14 cellular contexts compared by ENCODE assay signal in the genomic region with DNA sequence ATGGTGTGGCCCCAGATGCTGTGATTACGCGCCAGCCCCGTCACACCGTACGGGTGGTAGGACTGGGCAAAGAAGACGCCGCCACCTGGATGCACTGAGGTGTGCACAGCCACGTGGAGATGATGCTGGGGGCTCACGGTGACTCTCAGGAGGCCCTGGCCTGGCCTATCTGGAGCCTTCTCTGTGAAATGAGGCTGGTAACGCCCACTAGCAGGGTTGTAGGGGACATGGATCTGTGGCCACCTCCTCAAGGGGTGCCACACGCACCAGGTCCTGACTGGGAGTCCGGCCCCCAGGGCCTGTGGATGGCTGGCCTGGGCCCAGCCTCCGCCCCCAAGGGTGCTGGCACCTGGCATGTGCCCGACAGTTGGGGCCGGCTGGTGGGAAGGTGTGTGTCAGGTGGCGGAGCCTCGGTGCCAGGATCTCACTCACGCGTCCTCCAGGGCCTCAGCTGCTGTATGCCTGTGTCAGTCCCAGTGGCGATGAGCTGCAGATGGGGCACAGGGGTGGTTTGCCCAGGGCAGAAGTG. TPM values are rescaled to one million over a fixed set of nuclear protein-coding genes. Genes with fewer than 3 reads are reported as not detected.
A peak's percentile ranks its signal among the peaks of the same experiment; 100 is the strongest.
DNase-seq lines count a peak whose midpoint lies in the region; ATAC-seq and TF ChIP-seq lines count a peak whose summit lies in the region.
"Had no signal": no experiment of that assay in that cellular context is flagged by ENCODE, and none has a peak within 500 bp of the region (broad histone marks: within the 10 kb centered on the region; RNA-seq: fewer than 3 reads in every experiment).

No MANE protein-coding gene starts in this region.

- CTCF ChIA-PET in MCF 10A (lab: Yijun Ruan, JAX): no interaction called here

- WGBS in gastroesophageal sphincter (ENCODE audit: low coverage in 1 of 2), 2 donors: 80% methylated on average over 1 of the region's 20 CpGs; no CpG with 5 or more reads in 1 of the 2 donors

- H3K36me3 Mint-ChIP-seq in MCF 10A (ENCODE audit: insufficient read depth, unreplicated experiment): peaks cover 23% of the 10 kb centered on the region
- H3K36me3 Mint-ChIP-seq: mesothelial cell of epicardium had no signal

- no peak for TF ChIP-seq EP300 in gastroesophageal sphincter (IDR thresholded peaks at IDR 0.05)

- no peak for TF ChIP-seq CTCF in breast epithelium (IDR thresholded peaks at IDR 0.05)
- no peak for TF ChIP-seq CTCF in MCF 10A (IDR thresholded peaks at IDR 0.05; ENCODE audit: unreplicated experiment)
- TF ChIP-seq CTCF in upper lobe of right lung (IDR thresholded peaks at IDR 0.05): no peak
- no peak for TF ChIP-seq CTCF in gastroesophageal sphincter (IDR thresholded peaks at IDR 0.05)

- TF ChIP-seq POLR2A in breast epithelium (IDR thresholded peaks at IDR 0.05): no peak
- no peak for TF ChIP-seq POLR2A in gastroesophageal sphincter (IDR thresholded peaks at IDR 0.05)

- H3K9me3 Mint-ChIP-seq in MCF 10A (ENCODE audit: unreplicated experiment): no peaks in the 10 kb centered on the region
- H3K9me3 Mint-ChIP-seq: mesothelial cell of epicardium had no signal

- H3K9me3 ChIP-seq in breast epithelium: no peaks in the 10 kb centered on the region
- no peaks in the 10 kb centered on the region for H3K9me3 ChIP-seq in upper lobe of right lung
- H3K9me3 ChIP-seq in gastroesophageal sphincter: no peaks in the 10 kb centered on the region

- ATAC-seq in esophagus mucosa (peak; percentile 12), upper lobe of right lung (no peak), gastroesophageal sphincter (no peak), HG03460 (IDR thresholded peaks at IDR 0.05; ENCODE audit: unreplicated experiment) (no peak)
- ATAC-seq: Right ventricle myocardium inferior had no signal

- no TSS peak for BruUV-seq in MCF 10A (replicated peaks; lab: Mats Ljungman, UMichigan)

- intact Hi-C loops in breast epithelium (cut with DNase I; ENCODE audit: low total_unique reads): no loop called here
- intact Hi-C loops in MCF 10A (cut with micrococcal nuclease): no loop called here
- intact Hi-C loops in upper lobe of right lung (cut with DNase I): no loop called here

- no peak overlapping the region for H3K4me3 ChIP-seq in breast epithelium
- H3K4me3 ChIP-seq in upper lobe of right lung: no peak overlapping the region
- no peak overlapping the region for H3K4me3 ChIP-seq in gastroesophageal sphincter

- no peak for DNase-seq in breast epithelium (ENCODE audit: low spot score in 2 of 2)
- DNase-seq in MCF 10A (ENCODE audit: unreplicated experiment): no peak
- DNase-seq in NCI-H2107 treated with DMSO at 0.1 percent for 48 hours (lab: John Stamatoyannopoulos, UW; ENCODE audit: unreplicated experiment): peak; percentile 49
- DNase-seq in upper lobe of right lung: no peak
- DNase-seq in kidney glomerular epithelial cell (lab: John Stamatoyannopoulos, UW): no peak
- DNase-seq: activated T-cell treated with anti-CD3 and anti-CD28 coated beads, Interleukin-2, amount 50 U/mL, for 1 hour; NCI-H1930; stimulated activated CD4-positive, alpha-beta T cell treated with anti-CD3 and anti-CD28 coated beads, Interleukin-4, amount 100 ng/mL, for 4 hours; WERI-Rb-1 had no signal

- H3K27ac ChIP-seq in breast epithelium (peak overlapping the region; percentile 5 to 17), upper lobe of right lung (peak overlapping the region; percentile 37), gastroesophageal sphincter (peak overlapping the region in 2 of 4 donors; percentile 11 to 68)
- H3K27ac ChIP-seq: WERI-Rb-1 had no signal

- no peak overlapping the region for H3K27ac Mint-ChIP-seq in MCF 10A (ENCODE audit: low read depth, unreplicated experiment)
- H3K27ac Mint-ChIP-seq: mesothelial cell of epicardium had no signal

- H3K4me1 Mint-ChIP-seq in MCF 10A (ENCODE audit: insufficient read depth, unreplicated experiment): peaks cover 18% of the 10 kb centered on the region

- no peak overlapping the region for H3K4me3 Mint-ChIP-seq in MCF 10A (ENCODE audit: unreplicated experiment)
- H3K4me3 Mint-ChIP-seq: mesothelial cell of epicardium had no signal

- H3K27me3 ChIP-seq in breast epithelium: no peaks in the 10 kb centered on the region
- H3K27me3 ChIP-seq in upper lobe of right lung: no peaks in the 10 kb centered on the region
- no peaks in the 10 kb centered on the region for H3K27me3 ChIP-seq in gastroesophageal sphincter

- H3K4me1 ChIP-seq in breast epithelium (peaks cover 0 to 7% of the 10 kb centered on the region in 2 donors), upper lobe of right lung (peaks cover 90% of the 10 kb centered on the region), gastroesophageal sphincter (peaks cover 0 to 96% (median 23%) of the 10 kb centered on the region in 3 donors)

- no peaks in the 10 kb centered on the region for H3K36me3 ChIP-seq in breast epithelium
- H3K36me3 ChIP-seq in upper lobe of right lung: no peaks in the 10 kb centered on the region
- H3K36me3 ChIP-seq in gastroesophageal sphincter: no peaks in the 10 kb centered on the region
- H3K36me3 ChIP-seq: WERI-Rb-1 had no signal

- no peaks in the 10 kb centered on the region for H3K27me3 Mint-ChIP-seq in MCF 10A (ENCODE audit: insufficient read depth, unreplicated experiment)

- POLR2A ChIA-PET in MCF 10A (lab: Yijun Ruan, JAX): no interaction called here

RNA-seq across cellular contexts. Expression of a gene that starts 32.4 kb away (rescaled TPM):
- 10 to 100 TPM; 17.8 to 31.5 (median 22.2) TPM for total RNA-seq in breast epithelium
- total RNA-seq in MCF 10A (2022): 25.1 and 27.5 TPM in 2 replicates
- 11.0 TPM for total RNA-seq in esophagus mucosa
- 137 TPM for total RNA-seq in upper lobe of right lung
- 10 to 100 TPM; 13.2 to 31.7 (median 19.3) TPM for total RNA-seq in gastroesophageal sphincter
